ENCODE assay signal across 1 cellular context in the genomic region with DNA sequence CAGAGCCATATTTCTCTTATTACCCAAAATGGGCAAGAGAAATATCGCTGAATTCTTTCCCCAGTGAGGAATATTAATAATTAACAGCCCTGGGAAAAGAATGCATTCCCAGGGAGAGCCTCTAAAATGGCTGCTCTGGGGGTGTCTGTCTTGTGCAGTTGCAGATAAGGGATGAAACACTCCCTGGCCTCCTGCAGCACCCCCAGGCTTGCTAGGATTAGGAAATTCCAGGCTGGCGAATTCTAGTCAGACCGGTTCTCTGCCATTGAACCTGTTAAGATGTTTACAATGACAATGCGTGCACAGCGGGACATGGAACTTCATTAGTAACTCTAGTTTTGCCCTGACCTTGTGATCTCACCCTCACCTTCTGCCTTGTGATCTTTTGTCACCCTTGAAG.
TF ChIP-seq lines count a peak whose summit lies in the region.

No MANE protein-coding gene starts in this region.

TF ChIP-seq in Ishikawa, 13 proteins besides CTCF, POLR2A, EP300 and RAD21:
- TF ChIP-seq, protein P1, sequence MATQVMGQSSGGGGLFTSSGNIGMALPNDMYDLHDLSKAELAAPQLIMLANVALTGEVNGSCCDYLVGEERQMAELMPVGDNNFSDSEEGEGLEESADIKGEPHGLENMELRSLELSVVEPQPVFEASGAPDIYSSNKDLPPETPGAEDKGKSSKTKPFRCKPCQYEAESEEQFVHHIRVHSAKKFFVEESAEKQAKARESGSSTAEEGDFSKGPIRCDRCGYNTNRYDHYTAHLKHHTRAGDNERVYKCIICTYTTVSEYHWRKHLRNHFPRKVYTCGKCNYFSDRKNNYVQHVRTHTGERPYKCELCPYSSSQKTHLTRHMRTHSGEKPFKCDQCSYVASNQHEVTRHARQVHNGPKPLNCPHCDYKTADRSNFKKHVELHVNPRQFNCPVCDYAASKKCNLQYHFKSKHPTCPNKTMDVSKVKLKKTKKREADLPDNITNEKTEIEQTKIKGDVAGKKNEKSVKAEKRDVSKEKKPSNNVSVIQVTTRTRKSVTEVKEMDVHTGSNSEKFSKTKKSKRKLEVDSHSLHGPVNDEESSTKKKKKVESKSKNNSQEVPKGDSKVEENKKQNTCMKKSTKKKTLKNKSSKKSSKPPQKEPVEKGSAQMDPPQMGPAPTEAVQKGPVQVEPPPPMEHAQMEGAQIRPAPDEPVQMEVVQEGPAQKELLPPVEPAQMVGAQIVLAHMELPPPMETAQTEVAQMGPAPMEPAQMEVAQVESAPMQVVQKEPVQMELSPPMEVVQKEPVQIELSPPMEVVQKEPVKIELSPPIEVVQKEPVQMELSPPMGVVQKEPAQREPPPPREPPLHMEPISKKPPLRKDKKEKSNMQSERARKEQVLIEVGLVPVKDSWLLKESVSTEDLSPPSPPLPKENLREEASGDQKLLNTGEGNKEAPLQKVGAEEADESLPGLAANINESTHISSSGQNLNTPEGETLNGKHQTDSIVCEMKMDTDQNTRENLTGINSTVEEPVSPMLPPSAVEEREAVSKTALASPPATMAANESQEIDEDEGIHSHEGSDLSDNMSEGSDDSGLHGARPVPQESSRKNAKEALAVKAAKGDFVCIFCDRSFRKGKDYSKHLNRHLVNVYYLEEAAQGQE (IDR thresholded peaks at IDR 0.05; ENCODE audit: low read depth): no peak
- TF ChIP-seq NFIC (IDR thresholded peaks at IDR 0.05) (no peak), TEAD4 (IDR thresholded peaks at IDR 0.05) (0 out of 2 replicates have a peak, but pooled peaks have one; percentile 34), ZBTB7A (IDR thresholded peaks at IDR 0.05; ENCODE audit: low read depth) (no peak), TAF1 (IDR thresholded peaks at IDR 0.05; ENCODE audit: low read depth) (no peak), FOXM1 (IDR thresholded peaks at IDR 0.05; ENCODE audit: borderline replicate concordance, low read depth) (no peak), TCF12 (IDR thresholded peaks at IDR 0.05; ENCODE audit: low read depth) (no peak), CEBPB (IDR thresholded peaks at IDR 0.05) (peak; percentile 28; the same call in 1 of the 2 replicates), EGR1 (IDR thresholded peaks at IDR 0.05) (no peak), USF1 (IDR thresholded peaks at IDR 0.05) (0 out of 2 replicates have a peak, but pooled peaks have one; percentile 25), YY1 (IDR thresholded peaks at IDR 0.05; ENCODE audit: low read depth) (no peak), CREB1 (IDR thresholded peaks at IDR 0.05; ENCODE audit: low read depth) (no peak), MAX (IDR thresholded peaks at IDR 0.05) (no peak)
